ENCODE assay signal across 1 cellular context in genomic region chr19:40799558-40800338, GRCh38.
A peak's percentile ranks its signal among the peaks of the same experiment; 100 is the strongest.
TF ChIP-seq lines count a peak whose summit lies in the region.

No MANE protein-coding gene starts in this region.

TF ChIP-seq in H1, 55 proteins besides CTCF, POLR2A, EP300 and RAD21:
- peak; percentile 40; the same call in 1 of the 2 replicates for TF ChIP-seq POLR2AphosphoS5 (IDR thresholded peaks at IDR 0.05; ENCODE audit: low read depth, low read length)
- no peak for TF ChIP-seq SP4 (IDR thresholded peaks at IDR 0.05; ENCODE audit: low read length)
